8 cellular contexts compared by ENCODE assay signal in the genomic region with DNA sequence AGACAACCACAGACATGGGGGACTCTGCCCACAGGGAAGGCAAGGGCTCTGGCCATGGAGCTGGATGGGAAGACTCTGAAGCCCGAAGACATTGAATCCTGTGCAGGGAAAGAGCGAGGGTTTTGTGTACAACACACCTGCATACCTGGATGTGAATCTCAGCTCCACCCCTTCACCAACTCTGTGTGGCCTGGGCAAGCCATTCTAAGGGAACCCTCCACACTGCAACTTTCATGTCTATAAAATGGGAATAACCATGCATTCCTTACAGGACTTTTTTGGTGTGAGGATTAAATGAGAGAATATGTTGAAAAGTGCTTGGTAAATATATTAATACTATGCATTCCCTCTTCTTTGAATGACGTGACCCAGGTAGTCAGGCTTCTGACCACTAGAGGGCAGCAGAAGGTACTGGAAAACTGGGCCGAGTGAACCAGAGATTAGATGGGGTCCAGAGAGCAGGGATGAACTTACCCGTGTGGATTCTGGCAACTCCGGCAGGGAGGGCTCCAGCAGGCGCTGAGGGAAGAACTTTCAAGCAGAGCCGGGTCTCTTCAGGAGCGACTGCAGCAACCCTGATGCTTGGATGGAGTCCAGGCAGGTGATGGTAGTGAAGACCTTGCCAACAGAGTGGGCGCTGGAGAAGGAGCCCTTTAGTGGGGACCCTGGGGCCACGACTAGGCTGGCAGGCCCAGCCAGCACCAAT. TPM values are rescaled to one million over a fixed set of nuclear protein-coding genes. Genes with fewer than 3 reads are reported as not detected.
A peak's percentile ranks its signal among the peaks of the same experiment; 100 is the strongest.
DNase-seq lines count a peak whose midpoint lies in the region; ATAC-seq and TF ChIP-seq lines count a peak whose summit lies in the region.

No MANE protein-coding gene starts in this region.

- no peak overlapping the region for H2AFZ ChIP-seq in DND-41 (ENCODE audit: low read depth, low read length)

- DNase-seq in DND-41 = peak; percentile 66
- DNase-seq in NCI-H2227 (lab: John Stamatoyannopoulos, UW; ENCODE audit: unreplicated experiment) = peak; percentile 84
- DNase-seq in colonic mucosa = peak; percentile 94
- peak; percentile 43 for DNase-seq in stimulated activated CD4-positive, alpha-beta T cell treated with anti-CD3 and anti-CD28 coated beads, Interleukin-2, amount 100 ng/mL, for 4 hours (ENCODE audit: low read depth)

- intact Hi-C loops in colonic mucosa (cut with DNase I) = loop anchor here (5.0 kb wide), 1 partner anchor 98 kb away; no protein-coding TSS in a partner anchor

- no peak overlapping the region for H3K4me2 ChIP-seq in DND-41 (ENCODE audit: insufficient read depth, low read length)

- H3K9me3 ChIP-seq in DND-41 (ENCODE audit: insufficient read depth, low read length, severe bottlenecking) (no peaks in the 10 kb centered on the region), colonic mucosa (no peaks in the 10 kb centered on the region)

- H3K4me1 ChIP-seq in DND-41 (ENCODE audit: insufficient read depth, low read length) (no peaks in the 10 kb centered on the region), colonic mucosa (no peaks in the 10 kb centered on the region)

- H3K27ac ChIP-seq in DND-41 (ENCODE audit: low read length) (no peak overlapping the region), colonic mucosa (peak overlapping the region; percentile 84), layer of hippocampus (ENCODE audit: low read depth, low read length) (peak overlapping the region; percentile 15)

- H3K36me3 ChIP-seq in DND-41 (ENCODE audit: insufficient read depth, low read length) (peaks cover 13% of the 10 kb centered on the region), colonic mucosa (peaks cover 19% of the 10 kb centered on the region)

- H3K4me3 ChIP-seq in DND-41 (ENCODE audit: low read depth in 1 of 2, low read length in 2 of 2) (no peak overlapping the region), colonic mucosa (peak overlapping the region; percentile 35)

- no peaks in the 10 kb centered on the region for H3K27me3 ChIP-seq in DND-41 (ENCODE audit: insufficient read depth, low read length, poor library complexity)
- no peaks in the 10 kb centered on the region for H3K27me3 ChIP-seq in colonic mucosa
- H3K27me3 ChIP-seq in layer of hippocampus (ENCODE audit: control insufficient read depth, insufficient read depth, low read length) = no peaks in the 10 kb centered on the region

- TF ChIP-seq CTCF in DND-41 (IDR thresholded peaks at IDR 0.05; ENCODE audit: borderline replicate concordance, extremely low read depth, low read length, poor library complexity, severe bottlenecking) (peak; percentile 90), colonic mucosa (IDR thresholded peaks at IDR 0.05) (peak; percentile 81)

- H4K20me1 ChIP-seq in DND-41 (ENCODE audit: insufficient read depth, low read length) = no peaks in the 10 kb centered on the region

- H3K9ac ChIP-seq in DND-41 (ENCODE audit: low read depth, low read length) (no peak overlapping the region), colonic mucosa (ENCODE audit: low read depth in 2 of 2, low read length in 2 of 2) (peak overlapping the region; percentile 72 to 98)

- no peaks in the 10 kb centered on the region for H3K79me2 ChIP-seq in DND-41 (ENCODE audit: insufficient read depth, low read length)

- ATAC-seq in DND-41 (ENCODE audit: insufficient read depth, low read depth) (peak; percentile 88), HG02798 (IDR thresholded peaks at IDR 0.05; ENCODE audit: poor library complexity, unreplicated experiment) (peak; percentile 42), HG03521 (IDR thresholded peaks at IDR 0.05; ENCODE audit: unreplicated experiment) (no peak)
- peak; percentile 50 to 64 for ATAC-seq in activated CD4-positive, CD25-positive, alpha-beta regulatory T cell treated with anti-CD3 and anti-CD28 coated beads, Interleukin-2, amount 50 U/mL, for 24 hours

RNA-seq across cellular contexts. Expression of a gene that starts 0.9 kb away (rescaled TPM):
- 1,000 to 10,000 TPM in 1 of 2 donors, 100 to 1,000 TPM in 1; 749 to 1,162 TPM for total RNA-seq in colonic mucosa

RNA-seq across cellular contexts. Expression of a gene that starts 27.0 kb away (rescaled TPM):
- total RNA-seq in colonic mucosa = 100 to 1,000 TPM; 142 to 147 TPM

RNA-seq across cellular contexts. Expression of a gene that starts 54.2 kb away (rescaled TPM):
- total RNA-seq in colonic mucosa = 10 to 100 TPM; 63.4 to 84.7 TPM

Comparison
In these comparisons a context has a peak if more than half of its experiments do, and no peak if none do; other contexts are left out.
1. DNase-seq: peak in every context shown above with its lines; median percentile 94 in colonic mucosa; 84 in NCI-H2227; 66 in DND-41; 43 in stimulated activated CD4-positive, alpha-beta T cell treated with anti-CD3 and anti-CD28 coated beads, Interleukin-2, amount 100 ng/mL, for 4 hours.